In the genomic region with DNA sequence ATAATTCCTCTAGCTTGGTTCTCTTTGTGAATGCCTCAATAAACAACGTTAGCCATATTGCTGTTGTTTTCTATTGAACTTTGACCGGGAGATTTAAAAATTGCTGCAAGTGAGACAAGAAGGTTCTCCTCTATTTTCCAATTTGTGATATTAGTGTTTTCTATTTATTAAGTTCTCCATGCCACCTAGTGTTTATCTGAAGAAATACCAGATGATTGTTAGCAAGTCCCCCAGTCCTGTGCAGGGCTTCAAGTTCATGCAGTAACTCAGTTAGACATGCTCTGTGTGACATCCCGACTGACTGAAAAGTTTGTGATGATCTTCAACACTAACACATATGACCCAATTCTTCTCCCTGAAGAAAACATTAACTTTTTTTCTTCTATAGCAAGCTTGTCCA, we compare ENCODE assay signal across 1 cellular context.
TF ChIP-seq lines count a peak whose summit lies in the region.

No MANE protein-coding gene starts in this region.

TF ChIP-seq in HepG2, 621 proteins besides CTCF, POLR2A, EP300 and RAD21 (continued from another document):
- TF ChIP-seq ZBED4 (CRISPR knock-in tag; IDR thresholded peaks at IDR 0.05; ENCODE audit: borderline replicate concordance), result no peak
- TF ChIP-seq, protein P1, sequence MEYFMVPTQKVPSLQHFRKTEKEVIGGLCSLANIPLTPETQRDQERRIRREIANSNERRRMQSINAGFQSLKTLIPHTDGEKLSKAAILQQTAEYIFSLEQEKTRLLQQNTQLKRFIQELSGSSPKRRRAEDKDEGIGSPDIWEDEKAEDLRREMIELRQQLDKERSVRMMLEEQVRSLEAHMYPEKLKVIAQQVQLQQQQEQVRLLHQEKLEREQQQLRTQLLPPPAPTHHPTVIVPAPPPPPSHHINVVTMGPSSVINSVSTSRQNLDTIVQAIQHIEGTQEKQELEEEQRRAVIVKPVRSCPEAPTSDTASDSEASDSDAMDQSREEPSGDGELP (IDR thresholded peaks at IDR 0.05; ENCODE audit: borderline replicate concordance, low read depth), result no peak
